Comparison of ENCODE assay signal across 27 cellular contexts in the genomic region with DNA sequence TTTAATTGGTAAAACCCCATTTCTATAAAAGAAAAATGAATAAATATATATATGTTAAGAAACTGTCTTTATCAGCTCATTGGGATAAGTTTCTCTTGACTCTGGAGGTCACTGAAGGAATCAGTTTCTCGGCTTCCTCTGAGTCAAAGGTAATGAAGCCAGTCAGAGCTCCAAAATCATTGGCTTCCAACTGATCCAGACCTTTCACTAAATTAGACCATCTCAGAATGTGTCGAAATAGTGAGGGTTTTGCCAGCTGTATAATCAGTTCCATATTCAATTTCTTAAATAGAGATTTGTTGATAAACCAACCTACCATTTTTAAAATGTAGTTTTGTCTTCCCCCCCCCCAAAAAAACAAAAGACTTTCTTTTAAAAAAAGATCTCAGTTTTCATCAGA.
"Had no signal": no experiment of that assay in that cellular context is flagged by ENCODE, and none has a peak within 500 bp of the region (broad histone marks: within the 10 kb centered on the region; RNA-seq: fewer than 3 reads in every experiment).

No MANE protein-coding gene starts in this region.

- H3K27me3 ChIP-seq: adrenal gland, body of pancreas had no signal

- DNase-seq: activated B cell treated with CpG ODN at 0.5 μM for 24 hours; activated CD4-positive, alpha-beta T cell treated with anti-CD3 and anti-CD28 coated beads for 48 hours; activated CD4-positive, alpha-beta T cell treated with anti-CD3 and anti-CD28 coated beads, Interleukin-2, amount 50 U/mL, for 1 hour; activated CD4-positive, alpha-beta T cell treated with anti-CD3 and anti-CD28 coated beads, Interleukin-2, amount 50 U/mL, for 48 hours; activated CD8-positive, alpha-beta memory T cell treated with anti-CD3 and anti-CD28 coated beads for 24 hours; activated CD8-positive, alpha-beta T cell treated with anti-CD3 and anti-CD28 coated beads for 36 hours; activated effector memory CD4-positive, alpha-beta T cell treated with Interleukin-2 at 50 U/mL for 16 hours; activated gamma-delta T cell treated with Interleukin-2 at 50 U/mL for 16 hours; activated naive CD4-positive, alpha-beta T cell treated with anti-CD3 and anti-CD28 coated beads, Interleukin-2, amount 50 U/mL, for 16 hours; activated naive CD4-positive, alpha-beta T cell treated with Interleukin-2 at 50 U/mL for 16 hours; activated T-cell treated with anti-CD3 and anti-CD28 coated beads, Interleukin-2, amount 50 U/mL, for 4 hours; adrenal gland; amygdala; aorta; body of pancreas; caudate nucleus; cortex of kidney; dermis blood vessel endothelial cell; effector CD4-positive, alpha-beta T cell; effector memory CD8-positive, alpha-beta T cell; erythroblast; esophagus squamous epithelium; hippocampal formation; T-helper 2 cell; WERI-Rb-1 had no signal

- H3K4me1 ChIP-seq: adrenal gland, body of pancreas, esophagus squamous epithelium had no signal

- H3K36me3 ChIP-seq: adrenal gland, esophagus squamous epithelium, WERI-Rb-1 had no signal

- ATAC-seq: activated CD4-positive, CD25-positive, alpha-beta regulatory T cell treated with anti-CD3 and anti-CD28 coated beads, Interleukin-2, amount 50 U/mL, for 24 hours; activated CD8-positive, alpha-beta T cell treated with anti-CD3 and anti-CD28 coated beads for 36 hours; activated T-cell treated with anti-CD3 and anti-CD28 coated beads, Interleukin-2, amount 50 U/mL, for 4 hours; activated T-helper 17 cell treated with anti-CD3 and anti-CD28 coated beads, Interleukin-2, amount 50 U/mL, for 72 hours; body of pancreas; effector memory CD8-positive, alpha-beta T cell had no signal

- H3K4me3 ChIP-seq: adrenal gland, body of pancreas, esophagus squamous epithelium had no signal

- H3K9me3 ChIP-seq: adrenal gland, body of pancreas had no signal
